In the genomic region with DNA sequence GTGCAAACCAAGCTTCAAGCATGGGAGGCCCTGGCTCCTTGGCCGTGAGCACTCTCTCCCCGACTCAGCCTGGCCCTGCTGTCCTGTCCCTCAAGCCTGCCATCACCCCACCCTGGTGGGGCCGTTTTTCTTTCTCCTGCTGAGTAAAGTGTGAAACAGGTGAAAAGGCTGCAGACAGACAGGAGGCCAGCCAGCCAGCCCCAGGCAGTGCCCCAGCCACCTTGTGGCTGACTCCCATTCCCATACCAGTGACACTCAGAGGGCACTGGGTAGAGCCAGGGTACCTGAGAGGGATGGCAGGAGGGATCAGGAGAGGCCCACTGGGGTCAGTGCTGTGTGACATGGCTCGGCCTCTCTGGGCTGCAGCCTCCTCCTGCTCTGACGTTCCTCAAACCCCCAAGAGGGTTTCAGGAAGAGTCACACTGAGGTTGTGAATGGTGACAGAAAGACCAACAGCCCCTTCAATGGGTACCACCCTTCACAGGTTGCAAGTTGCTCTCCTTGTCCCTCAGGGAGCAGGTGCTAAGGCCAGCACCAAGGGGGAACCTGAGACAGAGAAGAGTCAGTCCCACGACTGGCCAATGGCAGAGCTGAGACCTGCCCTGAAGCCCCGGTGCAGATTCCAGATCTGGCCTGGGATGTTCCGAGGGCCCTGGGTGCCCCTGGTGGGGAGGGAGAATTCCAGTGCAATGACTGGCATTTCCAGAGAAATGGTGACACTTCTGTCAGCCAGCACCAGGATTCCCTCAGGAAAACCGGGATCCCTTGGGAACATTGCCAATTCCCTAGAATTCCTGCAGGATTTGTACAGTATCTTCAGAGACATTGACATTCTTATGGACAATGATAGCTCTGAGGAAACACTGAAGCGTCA, we compare ENCODE assay signal across 22 cellular contexts. TPM values are rescaled to one million over a fixed set of nuclear protein-coding genes. Genes with fewer than 3 reads are reported as not detected.
"Had no signal": no experiment of that assay in that cellular context is flagged by ENCODE, and none has a peak within 500 bp of the region (broad histone marks: within the 10 kb centered on the region; RNA-seq: fewer than 3 reads in every experiment).

No MANE protein-coding gene starts in this region.

- H3K27me3 ChIP-seq: pancreas, tibial nerve had no signal

- H3K36me3 ChIP-seq: left ventricle myocardium inferior, pancreas, tibial nerve had no signal

- ATAC-seq: activated CD8-positive, alpha-beta memory T cell treated with anti-CD3 and anti-CD28 coated beads, Interleukin-2, amount 10 ng/mL, durations not matched to agents 7 days and 5 days; esophagus mucosa; pancreas had no signal

- DNase-seq: activated CD4-positive, alpha-beta T cell treated with anti-CD3 and anti-CD28 coated beads, Interleukin-2, amount 50 U/mL, for 48 hours; activated CD4-positive, CD25-positive, alpha-beta regulatory T cell treated with anti-CD3 and anti-CD28 coated beads, Interleukin-2, amount 50 U/mL, for 72 hours; activated CD8-positive, alpha-beta memory T cell treated with anti-CD3 and anti-CD28 coated beads, Interleukin-2, amount 10 ng/mL, durations not matched to agents 7 days and 5 days; activated gamma-delta T cell; activated naive CD8-positive, alpha-beta T cell treated with anti-CD3 and anti-CD28 coated beads, Interleukin-2, amount 10 ng/mL, durations not matched to agents 7 days and 5 days; activated T-cell treated with anti-CD3 and anti-CD28 coated beads, Interleukin-2, amount 50 U/mL, for 48 hours; aorta; dorsolateral prefrontal cortex; left ventricle myocardium inferior; mesenchymal stem cell; stimulated activated CD4-positive, alpha-beta T cell treated with anti-CD3 and anti-CD28 coated beads, Interleukin-15, amount 100 ng/mL, for 24 hours; stimulated activated CD4-positive, alpha-beta T cell treated with anti-CD3 and anti-CD28 coated beads, Interleukin-4, amount 100 ng/mL, for 24 hours had no signal

- FAIRE-seq: bronchial epithelial cell, endometrium, keratinocyte, pancreas had no signal

- H3K4me3 ChIP-seq: dorsolateral prefrontal cortex, left ventricle myocardium inferior, pancreas, tibial nerve had no signal

- H3K27ac ChIP-seq: dorsolateral prefrontal cortex, left ventricle myocardium inferior, pancreas, tibial nerve had no signal

- H3K9me3 ChIP-seq: pancreas, tibial nerve had no signal

- H3K4me1 ChIP-seq: left ventricle myocardium inferior, tibial nerve had no signal

RNA-seq across cellular contexts. Expression of a gene that starts 35.8 kb away (rescaled TPM):
- total RNA-seq: activated CD8-positive, alpha-beta memory T cell treated with anti-CD3 and anti-CD28 coated beads, Interleukin-2, amount 10 ng/mL, durations not matched to agents 7 days and 5 days; activated naive CD8-positive, alpha-beta T cell treated with anti-CD3 and anti-CD28 coated beads, Interleukin-2, amount 10 ng/mL, durations not matched to agents 7 days and 5 days; aorta; bronchial epithelial cell; chondrocyte; esophagus mucosa; fibroblast of villous mesenchyme; left ventricle myocardium inferior; pancreas; renal cortical epithelial cell; skeletal muscle tissue had no signal
- polyA plus RNA-seq: aorta, keratinocyte, pancreas had no signal

RNA-seq across cellular contexts. Expression of a gene that starts 52.7 kb away (rescaled TPM):
- total RNA-seq: activated CD8-positive, alpha-beta memory T cell treated with anti-CD3 and anti-CD28 coated beads, Interleukin-2, amount 10 ng/mL, durations not matched to agents 7 days and 5 days; activated naive CD8-positive, alpha-beta T cell treated with anti-CD3 and anti-CD28 coated beads, Interleukin-2, amount 10 ng/mL, durations not matched to agents 7 days and 5 days; aorta; bronchial epithelial cell; chondrocyte; esophagus mucosa; fibroblast of villous mesenchyme; left ventricle myocardium inferior; pancreas; renal cortical epithelial cell; skeletal muscle tissue; tibial nerve had no signal
- polyA plus RNA-seq: aorta, keratinocyte, pancreas had no signal
